Comparison of ENCODE assay signal across 8 cellular contexts in genomic region chr17:77319211-77320031, GRCh38.
DNase-seq lines count a peak whose midpoint lies in the region; ATAC-seq and TF ChIP-seq lines count a peak whose summit lies in the region.

No MANE protein-coding gene starts in this region.

- H3K36me3 Mint-ChIP-seq in central memory CD8-positive, alpha-beta T cell (ENCODE audit: insufficient read depth), result no peaks in the 10 kb centered on the region

- no peak for TF ChIP-seq CTCF in lower leg skin (IDR thresholded peaks at IDR 0.05)

- 3 to 10% methylated on average over 36 to 38 of the region's 38 CpGs for WGBS in lower leg skin, 2 donors

- DNase-seq in ELR (ENCODE audit: low read depth) (peak; percentile 94), T-helper 22 cell (ENCODE audit: low read depth) (peak; percentile 57), lower leg skin (ENCODE audit: low spot score in 2 of 2) (peak; percentile 93 to 98), NCI-H446 treated with DMSO at 0.1 percent for 48 hours (lab: John Stamatoyannopoulos, UW) (no peak)
- DNase-seq in central memory CD8-positive, alpha-beta T cell (ENCODE audit: low spot score in 2 of 2), result no peak
- DNase-seq in stimulated activated CD8-positive, alpha-beta memory T cell treated with anti-CD3 and anti-CD28 coated beads, Interleukin-12 subunit alpha, Interleukin-12 subunit beta, amount 100 ng/mL, for 24 hours (ENCODE audit: extremely low read depth), result peak; percentile 27

- peak; percentile 39 for ATAC-seq in HG03342 (IDR thresholded peaks at IDR 0.05; ENCODE audit: unreplicated experiment)
- ATAC-seq in central memory CD8-positive, alpha-beta T cell (replicated peaks; ENCODE audit: extremely low read depth, poor library complexity, severe bottlenecking), result peak; percentile 75
- no peak for ATAC-seq in GM21576 (IDR thresholded peaks at IDR 0.05; ENCODE audit: unreplicated experiment)

- intact Hi-C loops in lower leg skin (cut with DNase I; ENCODE audit: low total_unique reads), result no loop called here

- H3K9me3 Mint-ChIP-seq in central memory CD8-positive, alpha-beta T cell, result no peaks in the 10 kb centered on the region

- peak overlapping the region; percentile 68 for H3K4me3 Mint-ChIP-seq in central memory CD8-positive, alpha-beta T cell

- peaks cover 21% of the 10 kb centered on the region for H3K4me1 Mint-ChIP-seq in central memory CD8-positive, alpha-beta T cell

- no peak for TF ChIP-seq POLR2A in lower leg skin (IDR thresholded peaks at IDR 0.05)

- peak overlapping the region; percentile 67 for H3K27ac Mint-ChIP-seq in central memory CD8-positive, alpha-beta T cell (ENCODE audit: low read depth)

- no peaks in the 10 kb centered on the region for H3K27me3 Mint-ChIP-seq in central memory CD8-positive, alpha-beta T cell

- H3K4me3 ChIP-seq in lower leg skin (ENCODE audit: low read depth, poor library complexity, severe bottlenecking), result peak overlapping the region; percentile 28

Comparison
In these comparisons a context has a peak if more than half of its experiments do, and no peak if none do; other contexts are left out.
1. DNase-seq: peak in ELR (single experiment), T-helper 22 cell (single experiment), lower leg skin (2 of 2) and stimulated activated CD8-positive, alpha-beta memory T cell treated with anti-CD3 and anti-CD28 coated beads, Interleukin-12 subunit alpha, Interleukin-12 subunit beta, amount 100 ng/mL, for 24 hours (single experiment); none in central memory CD8-positive, alpha-beta T cell (0 of 2) and NCI-H446 treated with DMSO at 0.1 percent for 48 hours (single experiment).